In the genomic region with DNA sequence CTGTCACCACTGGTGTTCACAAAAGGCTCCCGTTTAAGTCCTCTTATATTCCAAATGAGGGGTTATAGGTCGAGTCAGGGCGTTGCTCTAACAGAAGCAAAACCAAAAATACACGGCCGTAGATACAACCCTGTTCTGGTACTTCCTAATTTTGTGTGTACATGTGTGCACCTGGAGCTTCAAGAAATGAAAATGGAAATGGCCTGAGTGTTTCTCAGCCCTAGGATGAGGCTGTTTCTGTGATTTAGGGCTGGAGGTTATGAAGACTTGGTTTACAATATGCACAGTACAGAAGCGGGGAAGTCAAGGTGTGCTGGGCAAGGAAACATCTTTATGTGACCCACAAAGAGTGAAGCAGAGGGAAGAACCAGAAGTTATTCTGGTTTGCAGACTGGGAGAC, we compare ENCODE assay signal across 15 cellular contexts.
DNase-seq lines count a peak whose midpoint lies in the region; ATAC-seq and TF ChIP-seq lines count a peak whose summit lies in the region.
"Had no signal": no experiment of that assay in that cellular context is flagged by ENCODE, and none has a peak within 500 bp of the region (broad histone marks: within the 10 kb centered on the region; RNA-seq: fewer than 3 reads in every experiment).

No MANE protein-coding gene starts in this region.

- POLR2A ChIA-PET in CD8-positive, alpha-beta memory T cell (lab: Charles Lee), result no interaction called here

- H3K9me3 ChIP-seq in CD8-positive, alpha-beta memory T cell (ENCODE audit: low read length), result no peaks in the 10 kb centered on the region
- H3K9me3 ChIP-seq in OCI-LY3 (ENCODE audit: insufficient read depth, low read length), result peaks cover 6% of the 10 kb centered on the region
- H3K9me3 ChIP-seq: SJSA1, tibial nerve had no signal

- peaks cover 37% of the 10 kb centered on the region for H3K4me1 ChIP-seq in CD8-positive, alpha-beta memory T cell (ENCODE audit: insufficient read depth, low read length)
- H3K4me1 ChIP-seq in OCI-LY3 (ENCODE audit: low read length), result peaks cover 89% of the 10 kb centered on the region

- ATAC-seq in GM21526 (IDR thresholded peaks at IDR 0.05; ENCODE audit: low FRiP score, unreplicated experiment), result peak; percentile 30
- ATAC-seq: esophagus mucosa had no signal

- H3K27me3 ChIP-seq in CD8-positive, alpha-beta memory T cell (ENCODE audit: insufficient read depth, low read length, poor library complexity, severe bottlenecking), result no peaks in the 10 kb centered on the region
- no peaks in the 10 kb centered on the region for H3K27me3 ChIP-seq in OCI-LY3 (ENCODE audit: low read depth, low read length)
- no peaks in the 10 kb centered on the region for H3K27me3 ChIP-seq in H7 (ENCODE audit: control insufficient read depth, insufficient read depth, low read length)
- H3K27me3 ChIP-seq: SJSA1, tibial nerve had no signal

- H3K4me2 ChIP-seq in OCI-LY3 (ENCODE audit: low read length), result peak overlapping the region; percentile 85

- H3K36me3 ChIP-seq in CD8-positive, alpha-beta memory T cell (ENCODE audit: insufficient read depth, low read length), result no peaks in the 10 kb centered on the region
- peaks cover 6% of the 10 kb centered on the region for H3K36me3 ChIP-seq in OCI-LY3 (replicated peaks; ENCODE audit: low read depth, low read length)
- H3K36me3 ChIP-seq in H7 (replicated peaks; ENCODE audit: control insufficient read depth, insufficient read depth, low read length), result no peaks in the 10 kb centered on the region
- H3K36me3 ChIP-seq: SJSA1, tibial nerve had no signal

- H2AFZ ChIP-seq in OCI-LY3 (ENCODE audit: low read depth, low read length), result no peak overlapping the region

- peak overlapping the region; percentile 12 to 81 (median 60) for H3K27ac Mint-ChIP-seq in CD8-positive, alpha-beta memory T cell

- no peak for DNase-seq in CD8-positive, alpha-beta memory T cell
- DNase-seq in germinal center (ENCODE audit: low spot score) (peak; percentile 47), NCI-H82 (lab: John Stamatoyannopoulos, UW) (no peak), H7 (no peak), AG08396 (ENCODE audit: low spot score) (no peak), HK-2 (ENCODE audit: unreplicated experiment) (no peak)
- DNase-seq: activated naive CD4-positive, alpha-beta T cell treated with anti-CD3 and anti-CD28 coated beads, Interleukin-2, amount 50 U/mL, for 16 hours; mammary epithelial cell; NCI-H69; occipital lobe had no signal

- H3K27ac ChIP-seq in CD8-positive, alpha-beta memory T cell (ENCODE audit: low read depth, low read length), result no peak overlapping the region
- H3K27ac ChIP-seq in OCI-LY3 (ENCODE audit: low read length), result peak overlapping the region; percentile 85
- H3K27ac ChIP-seq: SJSA1 had no signal

- H3K9me3 Mint-ChIP-seq in CD8-positive, alpha-beta memory T cell, result no peaks in the 10 kb centered on the region

- H3K79me2 ChIP-seq in OCI-LY3 (ENCODE audit: low read length), result peaks cover 85% of the 10 kb centered on the region

- no peak overlapping the region for H3K4me3 ChIP-seq in CD8-positive, alpha-beta memory T cell (ENCODE audit: low read length)
- H3K4me3 ChIP-seq in OCI-LY3 (ENCODE audit: low read length) (peak overlapping the region; percentile 54), H7 (ENCODE audit: insufficient read depth, low read depth, low read length) (no peak overlapping the region)
- H3K4me3 ChIP-seq: SJSA1, tibial nerve had no signal

- H3K36me3 Mint-ChIP-seq in CD8-positive, alpha-beta memory T cell, result peaks cover 0 to 1% (median 0%) of the 10 kb centered on the region in 3 donors

- peak overlapping the region in 2 of 7 donors; percentile 25 to 37 for H3K4me3 Mint-ChIP-seq in CD8-positive, alpha-beta memory T cell

- H4K20me1 ChIP-seq in OCI-LY3 (ENCODE audit: insufficient read depth, low read length), result peaks cover 57% of the 10 kb centered on the region

- H3K27me3 Mint-ChIP-seq in CD8-positive, alpha-beta memory T cell, result no peaks in the 10 kb centered on the region

- no peak for TF ChIP-seq CTCF in OCI-LY3 (IDR thresholded peaks at IDR 0.05; ENCODE audit: low read depth, low read length)

- H3K4me1 Mint-ChIP-seq in CD8-positive, alpha-beta memory T cell, result peaks cover 63 to 85% (median 78%) of the 10 kb centered on the region in 3 donors

- CTCF ChIA-PET in CD8-positive, alpha-beta memory T cell (lab: Charles Lee), result interaction anchor here (11.1 kb wide), 1 partner anchor 171 kb away, joined by 210 read pairs; no protein-coding TSS in a partner anchor

- H3K9ac ChIP-seq in OCI-LY3 (ENCODE audit: low read length), result peak overlapping the region; percentile 67
